Comparison of ENCODE assay signal across 15 cellular contexts in genomic region chr3:128395500-128396125, GRCh38.
A peak's percentile ranks its signal among the peaks of the same experiment; 100 is the strongest.
DNase-seq lines count a peak whose midpoint lies in the region; ATAC-seq, FAIRE-seq and TF ChIP-seq lines count a peak whose summit lies in the region.
"Had no signal": no experiment of that assay in that cellular context is flagged by ENCODE, and none has a peak within 500 bp of the region (broad histone marks: within the 10 kb centered on the region; RNA-seq: fewer than 3 reads in every experiment).

No MANE protein-coding gene starts in this region.

- H3K27ac ChIP-seq in thyroid gland, result no peak overlapping the region

- no peaks in the 10 kb centered on the region for H3K36me3 ChIP-seq in thyroid gland
- H3K36me3 ChIP-seq: MG63 had no signal

- peak; percentile 28 for DNase-seq in DMS 273 (lab: John Stamatoyannopoulos, UW; ENCODE audit: unreplicated experiment)
- no peak for DNase-seq in DMS 273 treated with DMSO at 0.1 percent for 48 hours (lab: John Stamatoyannopoulos, UW)
- DNase-seq in iris pigment epithelial cell (ENCODE audit: low read depth), result peak; percentile 72
- DNase-seq in thyroid gland, result peak; percentile 17 to 25
- no peak for DNase-seq in KBM-7
- DNase-seq: 8988T; activated CD4-positive, alpha-beta T cell treated with anti-CD3 and anti-CD28 coated beads, Interleukin-2, amount 10 ng/mL, durations not matched to agents 24 days and 14 days; activated naive CD4-positive, alpha-beta T cell treated with anti-CD3 and anti-CD28 coated beads, Interleukin-2, amount 10 ng/mL, durations not matched to agents 7 days and 5 days; effector memory CD8-positive, alpha-beta T cell; MG63; SHP77 had no signal

- no peaks in the 10 kb centered on the region for H3K27me3 ChIP-seq in thyroid gland
- H3K27me3 ChIP-seq: MG63 had no signal

- no peaks in the 10 kb centered on the region for H3K9me3 ChIP-seq in thyroid gland
- H3K9me3 ChIP-seq: MG63 had no signal

- WGBS in thyroid gland, 2 donors, result 66 to 73% methylated on average over 5 to 7 of the region's 9 CpGs

- no peak for TF ChIP-seq CTCF in thyroid gland (IDR thresholded peaks at IDR 0.05)

- intact Hi-C loops in thyroid gland (cut with DNase I), result no loop called here

- ATAC-seq in HG03175 (IDR thresholded peaks at IDR 0.05; ENCODE audit: unreplicated experiment) (no peak), GM18907 (IDR thresholded peaks at IDR 0.05; ENCODE audit: unreplicated experiment) (no peak)
- ATAC-seq: effector memory CD8-positive, alpha-beta T cell; stimulated activated memory B cell treated with anti-CD40 and anti-IgM and Interleukin-4, amounts not matched to agents 10 μg/mL and 1 μg/mL and 100 μg/mL, for 72 hours had no signal

- in situ Hi-C loops in KBM-7 (cut with MboI; ENCODE audit: low pct_unique_long_range_greater_than_20kb, low sequenced_read_pairs), result no loop called here

- peak; percentile 51 for FAIRE-seq in endometrium (lab: Jason Lieb, UNC)

- H3K4me3 ChIP-seq in thyroid gland (replicated peaks in 1 of 3), result no peak overlapping the region
- H3K4me3 ChIP-seq: MG63 had no signal

- H3K4me1 ChIP-seq in thyroid gland, result no peaks in the 10 kb centered on the region

- TF ChIP-seq POLR2A in thyroid gland (IDR thresholded peaks at IDR 0.05), result no peak

Comparison
In these comparisons a context has a peak if more than half of its experiments do, and no peak if none do; other contexts are left out.
1. DNase-seq: peak in DMS 273 (single experiment), iris pigment epithelial cell (single experiment) and thyroid gland (2 of 2); none in DMS 273 treated with DMSO at 0.1 percent for 48 hours (single experiment) and KBM-7 (single experiment).